22 cellular contexts compared by ENCODE assay signal in genomic region chr12:54666008-54666407, GRCh38. TPM values are rescaled to one million over a fixed set of nuclear protein-coding genes. Genes with fewer than 3 reads are reported as not detected.
DNase-seq lines count a peak whose midpoint lies in the region; ATAC-seq and TF ChIP-seq lines count a peak whose summit lies in the region.
"Had no signal": no experiment of that assay in that cellular context is flagged by ENCODE, and none has a peak within 500 bp of the region (broad histone marks: within the 10 kb centered on the region; RNA-seq: fewer than 3 reads in every experiment).

No MANE protein-coding gene starts in this region.

- no peaks in the 10 kb centered on the region for H3K9me3 ChIP-seq in Karpas-422 (ENCODE audit: low read length)
- H3K9me3 ChIP-seq: A549 had no signal

- no peak overlapping the region for H3K4me3 ChIP-seq in Karpas-422 (ENCODE audit: low read length)
- H3K4me3 ChIP-seq: A549, GM23248 had no signal

- no peak overlapping the region for H2AFZ ChIP-seq in Karpas-422 (ENCODE audit: low read length)
- H2AFZ ChIP-seq: GM23248 had no signal

- H3K4me1 ChIP-seq in Karpas-422 (ENCODE audit: low read length): no peaks in the 10 kb centered on the region
- H3K4me1 ChIP-seq: A549 had no signal

- H4K20me1 ChIP-seq in Karpas-422 (ENCODE audit: insufficient read depth, low read depth, low read length): no peaks in the 10 kb centered on the region

- DNase-seq in DMS53 (lab: John Stamatoyannopoulos, UW): peak; percentile 8
- no peak for DNase-seq in DMS53 treated with DMSO at 0.1 percent for 48 hours (lab: John Stamatoyannopoulos, UW; ENCODE audit: unreplicated experiment)
- DNase-seq in Karpas-422: peak; percentile 14
- DNase-seq in islet precursor cell: peak; percentile 25
- no peak for DNase-seq in RKO (ENCODE audit: low spot score)
- no peak for DNase-seq in hippocampal formation (lab: John Stamatoyannopoulos, UW)
- DNase-seq: 8988T; ACHN; C1 segment of cervical spinal cord; Calu3; CD4-positive, alpha-beta memory T cell; COR-L47; DMS79; EL; GDM1; GM23248; H9 had no signal

- H3K27me3 ChIP-seq in Karpas-422 (ENCODE audit: low read length): no peaks in the 10 kb centered on the region

- H3K9me2 ChIP-seq in Karpas-422 (replicated peaks; ENCODE audit: insufficient read depth, low read length): no peaks in the 10 kb centered on the region

- H3K27ac ChIP-seq in 22Rv1: 0 out of 2 replicates have a peak overlapping the region, but pooled peaks have one; percentile 1
- no peak overlapping the region for H3K27ac ChIP-seq in Karpas-422 (ENCODE audit: low read length)
- H3K27ac ChIP-seq: A549, GM23248 had no signal

- no peaks in the 10 kb centered on the region for H3K79me2 ChIP-seq in Karpas-422 (ENCODE audit: low read length)

- H3K36me3 ChIP-seq in Karpas-422 (ENCODE audit: insufficient read depth, low read length): no peaks in the 10 kb centered on the region

- TF ChIP-seq CTCF in 22Rv1 (IDR thresholded peaks at IDR 0.05): no peak

- no peak overlapping the region for H3K4me2 ChIP-seq in Karpas-422 (ENCODE audit: low read depth, low read length, poor library complexity, severe bottlenecking)
- H3K4me2 ChIP-seq: A549 had no signal

- ATAC-seq in GM21515 (IDR thresholded peaks at IDR 0.05; ENCODE audit: unreplicated experiment): no peak
- ATAC-seq: A549, HCT116 had no signal

- H3K9ac ChIP-seq in Karpas-422 (ENCODE audit: low read length): no peak overlapping the region
- H3K9ac ChIP-seq: GM23248 had no signal

RNA-seq across cellular contexts. Expression of gene DCD, which starts 17.8 kb away (rescaled TPM):
- not detected in 2 replicates for total RNA-seq in Karpas-422 (2014; rRNA removed; shearing (Covaris generic); ENCODE audit: low replicate concordance)
- total RNA-seq: Calu3; CD4-positive, alpha-beta memory T cell; GM23248; H4; H9 had no signal

RNA-seq across cellular contexts. Expression of gene LACRT, which starts 31.3 kb away (rescaled TPM):
- total RNA-seq in Karpas-422 (2014; rRNA removed; shearing (Covaris generic); ENCODE audit: low replicate concordance): not detected in 2 replicates
- total RNA-seq: Calu3; CD4-positive, alpha-beta memory T cell; GM23248; H4; H9 had no signal

Comparison
In these comparisons a context has a peak if more than half of its experiments do, and no peak if none do; other contexts are left out.
1. DNase-seq: peak in DMS53 (single experiment), Karpas-422 (single experiment) and islet precursor cell (single experiment); none in DMS53 treated with DMSO at 0.1 percent for 48 hours (single experiment), RKO (single experiment) and hippocampal formation (0 of 2).